In the genomic region with DNA sequence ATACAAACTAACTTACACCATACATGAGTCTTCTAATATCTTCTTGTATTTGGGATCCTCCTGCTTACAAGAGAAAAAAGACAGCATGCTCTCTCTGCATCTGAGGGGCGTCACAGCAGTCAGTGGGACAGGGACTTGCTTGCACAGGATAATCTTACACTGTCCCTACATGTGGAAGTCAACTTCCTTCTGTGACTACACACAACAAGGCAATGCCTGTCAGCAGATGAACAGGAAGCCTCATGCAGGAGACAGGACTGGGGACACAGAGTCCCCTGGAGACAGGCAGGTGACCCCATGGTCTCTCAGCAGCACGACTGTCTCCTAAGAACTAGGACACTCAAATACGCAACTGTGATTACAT, we compare ENCODE assay signal across 8 cellular contexts. TPM values are rescaled to one million over a fixed set of nuclear protein-coding genes. Genes with fewer than 3 reads are reported as not detected.
DNase-seq lines count a peak whose midpoint lies in the region; ATAC-seq and TF ChIP-seq lines count a peak whose summit lies in the region.

No MANE protein-coding gene starts in this region.

- no peak for DNase-seq in CD8-positive, alpha-beta memory T cell
- DNase-seq in SJCRH30: peak in 1 of 2 experiments; percentile 51
- DNase-seq in epithelial cell of proximal tubule (ENCODE audit: low read depth): no peak
- DNase-seq in superior temporal gyrus (ENCODE audit: extremely low spot score): no peak
- DNase-seq in activated T-cell treated with anti-CD3 and anti-CD28 coated beads, Interleukin-2, amount 50 U/mL, for 4 hours: no peak

- H3K36me3 Mint-ChIP-seq in CD8-positive, alpha-beta memory T cell: peaks cover 0 to 22% (median 16%) of the 10 kb centered on the region in 3 donors
- H3K36me3 Mint-ChIP-seq in activated T-cell treated with anti-CD3 and anti-CD28 coated beads, Interleukin-2, amount 50 U/mL, for 4 hours (ENCODE audit: insufficient read depth): peaks cover 14% of the 10 kb centered on the region

- H3K27me3 Mint-ChIP-seq in CD8-positive, alpha-beta memory T cell: no peaks in the 10 kb centered on the region
- H3K27me3 Mint-ChIP-seq in activated T-cell treated with anti-CD3 and anti-CD28 coated beads, Interleukin-2, amount 50 U/mL, for 4 hours (ENCODE audit: low read depth): no peaks in the 10 kb centered on the region

- POLR2A ChIA-PET in CD8-positive, alpha-beta memory T cell (lab: Charles Lee): no interaction called here

- TF ChIP-seq CTCF in epithelial cell of proximal tubule (conservative IDR thresholded peaks at IDR 0.05; ENCODE audit: low read depth, low read length): no peak

- CTCF ChIA-PET in CD8-positive, alpha-beta memory T cell (lab: Charles Lee): no interaction called here

- ATAC-seq in HG02623 (IDR thresholded peaks at IDR 0.05; ENCODE audit: unreplicated experiment) (no peak), GM21381 (IDR thresholded peaks at IDR 0.05; ENCODE audit: unreplicated experiment) (no peak)
- no peak for ATAC-seq in activated T-cell treated with anti-CD3 and anti-CD28 coated beads, Interleukin-2, amount 50 U/mL, for 4 hours

- H2AFZ ChIP-seq in neuron (ENCODE audit: low read depth, low read length): no peak overlapping the region

- peaks cover 35 to 67% (median 63%) of the 10 kb centered on the region in 3 donors for H3K4me1 Mint-ChIP-seq in CD8-positive, alpha-beta memory T cell
- H3K4me1 Mint-ChIP-seq in activated T-cell treated with anti-CD3 and anti-CD28 coated beads, Interleukin-2, amount 50 U/mL, for 4 hours (ENCODE audit: low read depth): peaks cover 69% of the 10 kb centered on the region

- peaks cover 4% of the 10 kb centered on the region for H3K36me3 ChIP-seq in CD8-positive, alpha-beta memory T cell (ENCODE audit: insufficient read depth, low read length)
- H3K36me3 ChIP-seq in SJCRH30 (peaks cover 3% of the 10 kb centered on the region; the same call in 1 of the 2 replicates), neuron (ENCODE audit: insufficient read depth, low read length) (no peaks in the 10 kb centered on the region)

- H3K27me3 ChIP-seq in CD8-positive, alpha-beta memory T cell (ENCODE audit: insufficient read depth, low read length, poor library complexity, severe bottlenecking): no peaks in the 10 kb centered on the region
- H3K27me3 ChIP-seq in SJCRH30: no peaks in the 10 kb centered on the region
- H3K27me3 ChIP-seq in neuron (ENCODE audit: insufficient read depth, low read length): no peaks in the 10 kb centered on the region

- H3K4me3 ChIP-seq in CD8-positive, alpha-beta memory T cell (ENCODE audit: low read length): no peak overlapping the region
- H3K4me3 ChIP-seq in SJCRH30 (no peak overlapping the region), epithelial cell of proximal tubule (ENCODE audit: low read depth, low read length) (peak overlapping the region; percentile 49), neuron (ENCODE audit: low read length) (peak overlapping the region; percentile 27)

- H3K27ac Mint-ChIP-seq in CD8-positive, alpha-beta memory T cell: peak overlapping the region in 2 of 8 donors; percentile 7 to 66

- H3K9me3 Mint-ChIP-seq in CD8-positive, alpha-beta memory T cell: no peaks in the 10 kb centered on the region
- H3K9me3 Mint-ChIP-seq in activated T-cell treated with anti-CD3 and anti-CD28 coated beads, Interleukin-2, amount 50 U/mL, for 4 hours: no peaks in the 10 kb centered on the region

- peak overlapping the region; percentile 32 for H3K27ac ChIP-seq in CD8-positive, alpha-beta memory T cell (ENCODE audit: low read depth, low read length)
- H3K27ac ChIP-seq in SJCRH30: peak overlapping the region; percentile 64

- H3K9me3 ChIP-seq in CD8-positive, alpha-beta memory T cell (ENCODE audit: low read length): no peaks in the 10 kb centered on the region
- no peaks in the 10 kb centered on the region for H3K9me3 ChIP-seq in SJCRH30 (replicated peaks)
- H3K9me3 ChIP-seq in neuron (ENCODE audit: low read length): no peaks in the 10 kb centered on the region

- peaks cover 33% of the 10 kb centered on the region for H3K4me1 ChIP-seq in CD8-positive, alpha-beta memory T cell (ENCODE audit: insufficient read depth, low read length)
- H3K4me1 ChIP-seq in SJCRH30 (peaks cover 40% of the 10 kb centered on the region), neuron (ENCODE audit: insufficient read depth, low read length) (peaks cover 43% of the 10 kb centered on the region)

- H3K4me3 Mint-ChIP-seq in CD8-positive, alpha-beta memory T cell: no peak overlapping the region
- no peak overlapping the region for H3K4me3 Mint-ChIP-seq in activated T-cell treated with anti-CD3 and anti-CD28 coated beads, Interleukin-2, amount 50 U/mL, for 4 hours

RNA-seq across cellular contexts. Expression of gene PACSIN2, which starts 54.8 kb away (rescaled TPM):
- total RNA-seq in CD8-positive, alpha-beta memory T cell: 10 to 100 TPM; 30.2 to 36.5 TPM
- 26.3 TPM for polyA plus RNA-seq in CD8-positive, alpha-beta memory T cell
- 78.3 and 78.5 TPM in 2 replicates for total RNA-seq in SJCRH30 (2014; rRNA removed; shearing (Covaris generic))
- 47.5 and 63.0 TPM in 2 replicates for total RNA-seq in epithelial cell of proximal tubule
- total RNA-seq in activated T-cell treated with anti-CD3 and anti-CD28 coated beads, Interleukin-2, amount 50 U/mL, for 4 hours: 10 to 100 TPM; 24.5 to 30.2 (median 28.1) TPM

Comparison
In these comparisons a context has a peak if more than half of its experiments do, and no peak if none do; other contexts are left out.
1. H3K4me3 ChIP-seq: peak in epithelial cell of proximal tubule (single experiment) and neuron (single experiment); none in CD8-positive, alpha-beta memory T cell (single experiment) and SJCRH30 (single experiment).